ENCODE assay signal across 19 cellular contexts in genomic region chr3:146223401-146224373, GRCh38. TPM values are rescaled to one million over a fixed set of nuclear protein-coding genes. Genes with fewer than 3 reads are reported as not detected.
DNase-seq lines count a peak whose midpoint lies in the region; ATAC-seq and TF ChIP-seq lines count a peak whose summit lies in the region.
"Had no signal": no experiment of that assay in that cellular context is flagged by ENCODE, and none has a peak within 500 bp of the region (broad histone marks: within the 10 kb centered on the region; RNA-seq: fewer than 3 reads in every experiment).

No MANE protein-coding gene starts in this region.

- H3K4me1 Mint-ChIP-seq in activated T-helper 2 cell treated with anti-CD3 and anti-CD28 coated beads, Interferon-gamma antibody, Interleukin-2, Interleukin-4, amounts not matched to agents 10 μg/mL and 5 μg/mL and 100 μg/mL, durations not matched to agents 14 hours and 24 hours and 36 hours (ENCODE audit: low read depth) = no peaks in the 10 kb centered on the region
- H3K4me1 Mint-ChIP-seq: activated naive CD8-positive, alpha-beta T cell treated with anti-CD3 and anti-CD28 coated beads for 36 hours; naive B cell; T-cell had no signal

- H3K36me3 Mint-ChIP-seq in activated T-helper 2 cell treated with anti-CD3 and anti-CD28 coated beads, Interferon-gamma antibody, Interleukin-2, Interleukin-4, amounts not matched to agents 10 μg/mL and 5 μg/mL and 100 μg/mL, durations not matched to agents 14 hours and 24 hours and 36 hours (ENCODE audit: low read depth) = no peaks in the 10 kb centered on the region
- H3K36me3 Mint-ChIP-seq: activated naive CD8-positive, alpha-beta T cell treated with anti-CD3 and anti-CD28 coated beads for 36 hours; naive B cell; T-cell had no signal

- H3K4me3 Mint-ChIP-seq in activated T-helper 2 cell treated with anti-CD3 and anti-CD28 coated beads, Interferon-gamma antibody, Interleukin-2, Interleukin-4, amounts not matched to agents 10 μg/mL and 5 μg/mL and 100 μg/mL, durations not matched to agents 14 hours and 24 hours and 36 hours (ENCODE audit: low read depth) = no peak overlapping the region
- H3K4me3 Mint-ChIP-seq: activated CD8-positive, alpha-beta T cell treated with anti-CD3 and anti-CD28 coated beads for 36 hours; activated naive CD8-positive, alpha-beta T cell treated with anti-CD3 and anti-CD28 coated beads for 36 hours; naive B cell; T-cell had no signal

- H3K27me3 Mint-ChIP-seq in activated T-helper 2 cell treated with anti-CD3 and anti-CD28 coated beads, Interferon-gamma antibody, Interleukin-2, Interleukin-4, amounts not matched to agents 10 μg/mL and 5 μg/mL and 100 μg/mL, durations not matched to agents 14 hours and 24 hours and 36 hours (ENCODE audit: low read depth) = no peaks in the 10 kb centered on the region
- H3K27me3 Mint-ChIP-seq: activated CD8-positive, alpha-beta T cell treated with anti-CD3 and anti-CD28 coated beads for 36 hours; activated naive CD8-positive, alpha-beta T cell treated with anti-CD3 and anti-CD28 coated beads for 36 hours; naive B cell; T-cell had no signal

- H3K9me3 Mint-ChIP-seq in activated T-helper 2 cell treated with anti-CD3 and anti-CD28 coated beads, Interferon-gamma antibody, Interleukin-2, Interleukin-4, amounts not matched to agents 10 μg/mL and 5 μg/mL and 100 μg/mL, durations not matched to agents 14 hours and 24 hours and 36 hours = no peaks in the 10 kb centered on the region
- H3K9me3 Mint-ChIP-seq: activated CD8-positive, alpha-beta T cell treated with anti-CD3 and anti-CD28 coated beads for 36 hours; activated naive CD8-positive, alpha-beta T cell treated with anti-CD3 and anti-CD28 coated beads for 36 hours; naive B cell; T-cell had no signal

- no peak overlapping the region for H3K27ac Mint-ChIP-seq in activated T-helper 2 cell treated with anti-CD3 and anti-CD28 coated beads, Interferon-gamma antibody, Interleukin-2, Interleukin-4, amounts not matched to agents 10 μg/mL and 5 μg/mL and 100 μg/mL, durations not matched to agents 14 hours and 24 hours and 36 hours
- H3K27ac Mint-ChIP-seq: activated CD8-positive, alpha-beta T cell treated with anti-CD3 and anti-CD28 coated beads for 36 hours; activated naive CD8-positive, alpha-beta T cell treated with anti-CD3 and anti-CD28 coated beads for 36 hours; T-cell had no signal

- ATAC-seq in right lobe of liver = peak; percentile 69 to 86 (median 82)
- ATAC-seq in upper lobe of left lung (ENCODE audit: low FRiP score in 2 of 2) = no peak
- no peak for ATAC-seq in HG03378 (IDR thresholded peaks at IDR 0.05; ENCODE audit: unreplicated experiment)
- ATAC-seq: activated CD8-positive, alpha-beta T cell treated with anti-CD3 and anti-CD28 coated beads for 36 hours; T-cell had no signal

- TF ChIP-seq EP300 in upper lobe of left lung (IDR thresholded peaks at IDR 0.05) = peak; percentile 11 to 73 (median 46)

- intact Hi-C loops in right lobe of liver (cut with DNase I) = loop anchor here in 1 of 2 donors (10.0 kb wide), 1 partner anchor 101 kb away; no protein-coding TSS in a partner anchor
- intact Hi-C loops in activated T-helper 2 cell treated with anti-CD3 and anti-CD28 coated beads, Interferon-gamma antibody, Interleukin-2, Interleukin-4, amounts not matched to agents 10 μg/mL and 5 μg/mL and 100 μg/mL, durations not matched to agents 14 hours and 24 hours and 36 hours (cut with micrococcal nuclease) = no loop called here

- TF ChIP-seq POLR2A in right lobe of liver (IDR thresholded peaks at IDR 0.05) = peak; percentile 9
- no peak for TF ChIP-seq POLR2A in upper lobe of left lung (IDR thresholded peaks at IDR 0.05)

- H3K36me3 ChIP-seq in right lobe of liver = no peaks in the 10 kb centered on the region
- peaks cover 0 to 3% (median 0%) of the 10 kb centered on the region in 4 donors for H3K36me3 ChIP-seq in upper lobe of left lung
- H3K36me3 ChIP-seq: BLaER1 treated with 17β-estradiol and CSF1 and Interleukin-3, amounts not matched to agents 10 nM and 100 nM; HAP-1; left lung; WERI-Rb-1 had no signal

- peaks cover 0 to 49% (median 15%) of the 10 kb centered on the region in 4 donors for H3K4me1 ChIP-seq in right lobe of liver
- peaks cover 15 to 34% (median 21%) of the 10 kb centered on the region in 4 donors for H3K4me1 ChIP-seq in upper lobe of left lung
- H3K4me1 ChIP-seq: BLaER1 treated with 17β-estradiol and CSF1 and Interleukin-3, amounts not matched to agents 10 nM and 100 nM; HAP-1 had no signal

- no peaks in the 10 kb centered on the region for H3K27me3 ChIP-seq in right lobe of liver
- no peaks in the 10 kb centered on the region for H3K27me3 ChIP-seq in upper lobe of left lung
- H3K27me3 ChIP-seq: BLaER1 treated with 17β-estradiol and CSF1 and Interleukin-3, amounts not matched to agents 10 nM and 100 nM; left lung had no signal

- H3K4me3 ChIP-seq in right lobe of liver = peak overlapping the region; percentile 26 to 45 (median 42)
- no peak overlapping the region for H3K4me3 ChIP-seq in upper lobe of left lung
- H3K4me3 ChIP-seq: BLaER1 treated with 17β-estradiol and CSF1 and Interleukin-3, amounts not matched to agents 10 nM and 100 nM; HAP-1; left lung had no signal

- H3K27ac ChIP-seq in right lobe of liver (peak overlapping the region; percentile 76 to 85 (median 85)), upper lobe of left lung (peak overlapping the region in 3 of 4 donors; percentile 30 to 79 (median 59))
- H3K27ac ChIP-seq: BLaER1 treated with 17β-estradiol and CSF1 and Interleukin-3, amounts not matched to agents 10 nM and 100 nM; WERI-Rb-1 had no signal

- 20% methylated on average over 6 of the region's 6 CpGs for whole genome bisulfite sequencing in right lobe of liver (ENCODE audit: insufficient coverage, low coverage, low lambda C conversion rate, missing lambda C conversion rate)
- WGBS in upper lobe of left lung, 2 donors = 83 to 88% methylated on average over 6 of the region's 6 CpGs

- DNase-seq in HuH-7.5 (ENCODE audit: low spot score) (peak; percentile 6), dermis blood vessel endothelial cell (peak; percentile 79), right lobe of liver (peak in 1 of 3 donors; percentile 82), upper lobe of left lung (no peak)
- DNase-seq in activated T-helper 2 cell treated with anti-CD3 and anti-CD28 coated beads, Interferon-gamma antibody, Interleukin-2, Interleukin-4, amounts not matched to agents 10 μg/mL and 5 μg/mL and 100 μg/mL, durations not matched to agents 14 hours and 24 hours and 36 hours (ENCODE audit: low spot score) = no peak
- DNase-seq in activated CD4-positive, alpha-beta T cell treated with anti-CD3 and anti-CD28 coated beads for 48 hours = no peak
- DNase-seq: activated CD8-positive, alpha-beta T cell treated with anti-CD3 and anti-CD28 coated beads for 36 hours; activated naive CD8-positive, alpha-beta T cell treated with anti-CD3 and anti-CD28 coated beads for 36 hours; activated T-cell treated with anti-CD3 and anti-CD28 coated beads, Interleukin-2, amount 50 U/mL, for 48 hours; DMS79 treated with DMSO at 0.1 percent for 48 hours; effector CD4-positive, alpha-beta T cell; left lung; naive B cell; NCI-H1436 treated with DMSO at 0.1 percent for 48 hours; T-cell; WERI-Rb-1 had no signal

- no peaks in the 10 kb centered on the region for H3K9me3 ChIP-seq in right lobe of liver
- no peaks in the 10 kb centered on the region for H3K9me3 ChIP-seq in upper lobe of left lung
- H3K9me3 ChIP-seq: HAP-1, left lung had no signal

- TF ChIP-seq CTCF in right lobe of liver (IDR thresholded peaks at IDR 0.05) (no peak), upper lobe of left lung (IDR thresholded peaks at IDR 0.05) (no peak)

RNA-seq across cellular contexts. Expression of gene PLSCR4, which starts 27.2 kb away (rescaled TPM):
- total RNA-seq in dermis blood vessel endothelial cell = 655 and 677 TPM in 2 replicates
- 10 to 100 TPM; 25.2 to 44.9 (median 42.4) TPM for total RNA-seq in right lobe of liver
- total RNA-seq in upper lobe of left lung = 10 to 100 TPM; 16.8 to 56.4 (median 37.8) TPM
- total RNA-seq in activated T-helper 2 cell treated with anti-CD3 and anti-CD28 coated beads, Interferon-gamma antibody, Interleukin-2, Interleukin-4, amounts not matched to agents 10 μg/mL and 5 μg/mL and 100 μg/mL, durations not matched to agents 14 hours and 24 hours and 36 hours = not detected in 2 replicates
- total RNA-seq: activated CD8-positive, alpha-beta T cell treated with anti-CD3 and anti-CD28 coated beads for 36 hours; activated naive CD8-positive, alpha-beta T cell treated with anti-CD3 and anti-CD28 coated beads for 36 hours had no signal

Comparison
In these comparisons a context has a peak if more than half of its experiments do, and no peak if none do; other contexts are left out.
1. DNase-seq: peak in HuH-7.5 (single experiment) and dermis blood vessel endothelial cell (single experiment); none in upper lobe of left lung (0 of 2), activated T-helper 2 cell treated with anti-CD3 and anti-CD28 coated beads, Interferon-gamma antibody, Interleukin-2, Interleukin-4, amounts not matched to agents 10 μg/mL and 5 μg/mL and 100 μg/mL, durations not matched to agents 14 hours and 24 hours and 36 hours (single experiment) and activated CD4-positive, alpha-beta T cell treated with anti-CD3 and anti-CD28 coated beads for 48 hours (single experiment).
2. ATAC-seq: peak in right lobe of liver (4 of 4); none in upper lobe of left lung (0 of 2) and HG03378 (single experiment).
3. H3K4me3 ChIP-seq: peak in right lobe of liver (3 of 3); none in upper lobe of left lung (0 of 4).
4. RNA of gene PLSCR4, which starts 27.2 kb away (total RNA-seq): 655 to 677 TPM in dermis blood vessel endothelial cell, 16.8 to 56.4 TPM in upper lobe of left lung and 25.2 to 44.9 TPM in right lobe of liver; not detected in activated T-helper 2 cell treated with anti-CD3 and anti-CD28 coated beads, Interferon-gamma antibody, Interleukin-2, Interleukin-4, amounts not matched to agents 10 μg/mL and 5 μg/mL and 100 μg/mL, durations not matched to agents 14 hours and 24 hours and 36 hours; every median in the first group is over 10 times any median in the second.